In the genomic region with DNA sequence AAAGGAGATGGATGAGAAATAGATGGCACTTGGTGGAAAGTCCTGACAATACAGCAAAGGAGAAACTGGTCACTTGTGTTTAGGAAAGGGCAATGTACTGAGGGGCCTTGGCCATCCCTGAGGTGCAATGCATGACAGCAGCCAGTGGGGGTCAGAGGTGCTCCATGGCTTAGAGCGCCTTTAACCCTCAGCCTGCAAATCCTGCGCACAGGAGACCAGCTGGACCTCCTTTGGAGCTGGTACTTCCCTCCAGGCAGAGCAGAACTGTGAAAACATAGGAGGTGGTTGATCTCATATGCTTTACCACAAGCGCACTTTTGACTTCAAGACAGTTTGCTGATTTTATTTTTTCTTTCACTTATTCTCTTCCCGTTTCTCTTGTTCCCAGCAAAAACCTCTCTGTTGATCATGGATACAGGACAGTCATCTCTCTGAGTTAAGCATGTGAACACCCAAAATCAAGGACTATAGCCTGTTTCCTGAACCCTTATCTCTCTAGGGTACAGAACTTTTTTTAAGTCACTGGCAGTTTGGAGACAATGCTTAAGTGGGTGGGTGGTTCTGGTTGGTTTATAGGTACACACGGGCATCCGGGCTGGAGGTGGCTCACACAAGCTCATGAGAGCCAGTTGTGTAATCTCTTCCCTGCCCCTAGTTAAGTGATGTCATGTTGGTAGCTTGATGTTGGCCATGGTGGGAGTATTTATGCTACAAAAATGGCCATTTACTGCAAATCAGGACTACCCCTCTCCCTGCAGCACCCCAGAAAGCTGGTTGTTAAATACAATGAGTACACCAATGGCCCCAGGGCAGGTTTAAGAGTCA, we compare ENCODE assay signal across 8 cellular contexts. TPM values are rescaled to one million over a fixed set of nuclear protein-coding genes. Genes with fewer than 3 reads are reported as not detected.
DNase-seq lines count a peak whose midpoint lies in the region; ATAC-seq and TF ChIP-seq lines count a peak whose summit lies in the region.

No MANE protein-coding gene starts in this region.

- no peaks in the 10 kb centered on the region for H3K9me2 ChIP-seq in OCI-LY7 (ENCODE audit: insufficient read depth, low read length)

- peak; percentile 80 for ATAC-seq in GM21367 (IDR thresholded peaks at IDR 0.05; ENCODE audit: unreplicated experiment)
- ATAC-seq in naive B cell (ENCODE audit: low read depth in 2 of 2), result peak; percentile 82 to 86
- ATAC-seq in stimulated activated effector memory CD8-positive, alpha-beta T cell treated with anti-CD3 and anti-CD28 coated beads, Interleukin-12 subunit alpha, Interleukin-12 subunit beta, amount 100 ng/mL, for 72 hours, result peak; percentile 97

- peak overlapping the region; percentile 27; the same call in 1 of the 2 replicates for H3K4me2 ChIP-seq in OCI-LY7 (ENCODE audit: low read length)

- in situ Hi-C loops in Caki2 (cut with HindIII; ENCODE audit: low pct_unique_long_range_greater_than_20kb, low sequenced_read_pairs), result no loop called here

- BruUV-seq in OCI-LY7 (replicated peaks; lab: Mats Ljungman, UMichigan), result no TSS peak

- H3K4me1 ChIP-seq in OCI-LY7 (ENCODE audit: insufficient read depth, low read length, poor library complexity, severe bottlenecking), result no peaks in the 10 kb centered on the region

- H3K27ac ChIP-seq in OCI-LY7 (ENCODE audit: low read depth, low read length, poor library complexity, severe bottlenecking) (no peak overlapping the region), epithelial cell of prostate (no peak overlapping the region)

- peak overlapping the region; percentile 2 to 84 (median 72) for H3K4me3 Mint-ChIP-seq in naive B cell
- no peak overlapping the region for H3K4me3 Mint-ChIP-seq in stimulated activated effector memory CD8-positive, alpha-beta T cell treated with anti-CD3 and anti-CD28 coated beads, Interleukin-12 subunit alpha, Interleukin-12 subunit beta, amount 100 ng/mL, for 72 hours

- H3K27ac Mint-ChIP-seq in naive B cell, result peak overlapping the region; percentile 64 to 95 (median 82)
- H3K27ac Mint-ChIP-seq in stimulated activated effector memory CD8-positive, alpha-beta T cell treated with anti-CD3 and anti-CD28 coated beads, Interleukin-12 subunit alpha, Interleukin-12 subunit beta, amount 100 ng/mL, for 72 hours, result no peak overlapping the region

- no peaks in the 10 kb centered on the region for H3K36me3 Mint-ChIP-seq in naive B cell
- no peaks in the 10 kb centered on the region for H3K36me3 Mint-ChIP-seq in stimulated activated effector memory CD8-positive, alpha-beta T cell treated with anti-CD3 and anti-CD28 coated beads, Interleukin-12 subunit alpha, Interleukin-12 subunit beta, amount 100 ng/mL, for 72 hours

- H3K27me3 Mint-ChIP-seq in naive B cell, result peaks cover 0 to 8% (median 6%) of the 10 kb centered on the region in 3 donors

- DNase-seq in Caki2 (ENCODE audit: low read depth) (peak; percentile 89), HPDE6-E6E7 (ENCODE audit: extremely low spot score) (peak; percentile 69), OCI-LY7 (ENCODE audit: low spot score) (peak; percentile 78), epithelial cell of prostate (ENCODE audit: low read depth, low spot score) (peak; percentile 22), naive B cell (peak; percentile 66)
- peak; percentile 85 for DNase-seq in activated CD8-positive, alpha-beta memory T cell treated with anti-CD3 and anti-CD28 coated beads, Interleukin-2, amount 50 U/mL, for 48 hours
- peak; percentile 60 to 83 for DNase-seq in stimulated activated effector memory CD8-positive, alpha-beta T cell treated with anti-CD3 and anti-CD28 coated beads, Interleukin-12 subunit alpha, Interleukin-12 subunit beta, amount 100 ng/mL, for 72 hours (ENCODE audit: low spot score in 2 of 2)

- H4K20me1 ChIP-seq in OCI-LY7 (ENCODE audit: insufficient read depth, low read length), result no peaks in the 10 kb centered on the region

- peaks cover 24 to 35% (median 29%) of the 10 kb centered on the region in 3 donors for H3K4me1 Mint-ChIP-seq in naive B cell
- H3K4me1 Mint-ChIP-seq in stimulated activated effector memory CD8-positive, alpha-beta T cell treated with anti-CD3 and anti-CD28 coated beads, Interleukin-12 subunit alpha, Interleukin-12 subunit beta, amount 100 ng/mL, for 72 hours, result peaks cover 21% of the 10 kb centered on the region

- no peaks in the 10 kb centered on the region for H3K9me3 ChIP-seq in OCI-LY7 (ENCODE audit: low read length)

- no peaks in the 10 kb centered on the region for H3K79me2 ChIP-seq in OCI-LY7 (ENCODE audit: insufficient read depth, low read depth, low read length)

- POLR2A ChIA-PET in OCI-LY7 (lab: Charles Lee), result interaction anchor here (0.5 to 1.7 kb wide), 4 partner anchors 568 to 648 kb away, joined by 3 to 8 read pairs (median 4); no protein-coding TSS in a partner anchor

- H3K4me3 ChIP-seq in OCI-LY7 (ENCODE audit: low read depth, low read length, poor library complexity, severe bottlenecking), result no peak overlapping the region

- no peaks in the 10 kb centered on the region for H3K9me3 Mint-ChIP-seq in naive B cell
- no peaks in the 10 kb centered on the region for H3K9me3 Mint-ChIP-seq in stimulated activated effector memory CD8-positive, alpha-beta T cell treated with anti-CD3 and anti-CD28 coated beads, Interleukin-12 subunit alpha, Interleukin-12 subunit beta, amount 100 ng/mL, for 72 hours

- no peak overlapping the region; the same call in 1 of the 2 replicates for H2AFZ ChIP-seq in OCI-LY7 (ENCODE audit: low read length)

- CTCF ChIA-PET in OCI-LY7 (lab: Charles Lee; ENCODE audit: unreplicated experiment), result interaction anchor here (0.6 to 1.5 kb wide), 2 partner anchors 567 to 630 kb away, joined by 3 to 8 read pairs; no protein-coding TSS in a partner anchor

- intact Hi-C loops in OCI-LY7 (cut with micrococcal nuclease; ENCODE audit: unreplicated experiment), result loop anchor here (1.0 to 10.0 kb wide), 8 partner anchors 212 to 1006 kb away; no protein-coding TSS in a partner anchor

- no peaks in the 10 kb centered on the region for H3K36me3 ChIP-seq in OCI-LY7 (ENCODE audit: insufficient read depth, low read length)

- TF ChIP-seq CTCF in OCI-LY7 (conservative IDR thresholded peaks at IDR 0.05; ENCODE audit: low read length), result peak; percentile 93

RNA-seq across cellular contexts. Expression of a gene that starts 37.6 kb away (rescaled TPM):
- 4.7 TPM in 1 of 2 replicates, not detected in the other for total RNA-seq in Caki2 (2014; rRNA removed; shearing (Covaris generic); ENCODE audit: low replicate concordance)
- not detected in 2 replicates for total RNA-seq in OCI-LY7 (2014; rRNA removed; shearing (Covaris generic))
- not detected in 2 replicates for total RNA-seq in OCI-LY7 (2022)
- polyA plus RNA-seq in naive B cell (ENCODE audit: low read depth in 6 of 6), result under 1 TPM in 1 of 6 donors, not detected in 5; 0.13 TPM

Comparison
In these comparisons a context has a peak if more than half of its experiments do, and no peak if none do; other contexts are left out.
1. DNase-seq: peak in every context shown above with its lines; median percentile 89 in Caki2; 85 in activated CD8-positive, alpha-beta memory T cell treated with anti-CD3 and anti-CD28 coated beads, Interleukin-2, amount 50 U/mL, for 48 hours; 78 in OCI-LY7; 72 in stimulated activated effector memory CD8-positive, alpha-beta T cell treated with anti-CD3 and anti-CD28 coated beads, Interleukin-12 subunit alpha, Interleukin-12 subunit beta, amount 100 ng/mL, for 72 hours; 69 in HPDE6-E6E7; 66 in naive B cell; 22 in epithelial cell of prostate.